ENCODE assay signal across 1 cellular context in the genomic region with DNA sequence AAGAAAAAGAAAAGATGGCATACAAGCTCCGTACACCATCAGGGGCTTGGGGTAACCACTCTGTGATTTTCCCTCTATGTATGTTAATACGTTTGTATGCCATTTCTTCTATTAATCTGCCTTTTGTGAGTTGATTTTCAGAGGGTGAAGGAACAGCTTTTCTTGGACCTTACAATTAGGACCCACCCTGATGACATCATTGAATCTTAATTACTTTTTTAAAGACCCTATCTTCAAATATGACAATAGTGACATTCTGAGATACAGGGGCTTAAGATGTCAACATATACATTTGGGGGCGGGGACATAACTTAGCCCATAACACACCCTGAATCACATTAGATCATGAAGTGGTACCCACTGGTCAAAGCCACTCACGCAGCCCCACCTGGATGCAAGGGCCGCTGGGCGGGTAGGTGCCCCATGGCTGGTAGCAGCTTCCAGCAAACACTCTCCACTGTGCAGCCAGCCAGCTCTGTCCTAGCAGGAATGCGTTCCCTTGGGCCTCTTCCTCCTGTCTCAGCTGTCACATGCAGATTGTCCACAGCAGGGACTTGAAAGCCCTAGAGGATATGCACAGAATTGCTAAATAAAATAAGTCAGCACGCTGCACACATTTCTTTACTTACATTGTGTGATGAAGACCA.
TF ChIP-seq lines count a peak whose summit lies in the region.

No MANE protein-coding gene starts in this region.

TF ChIP-seq in H1, 55 proteins besides CTCF, POLR2A, EP300 and RAD21 (continued from another document):
- TF ChIP-seq TBP (IDR thresholded peaks at IDR 0.05; ENCODE audit: low read depth, low read length) (no peak), NRF1 (IDR thresholded peaks at IDR 0.05; ENCODE audit: low read depth, low read length) (no peak), EGR1 (IDR thresholded peaks at IDR 0.05; ENCODE audit: borderline replicate concordance, low read depth, low read length) (no peak), SUZ12 (IDR thresholded peaks at IDR 0.05; ENCODE audit: low read length) (no peak), PHF8 (conservative IDR thresholded peaks at IDR 0.05; ENCODE audit: low read depth, low read length) (no peak), SIX5 (IDR thresholded peaks at IDR 0.05; ENCODE audit: low read depth, low read length) (no peak), CBX8 (IDR thresholded peaks at IDR 0.05; ENCODE audit: borderline replicate concordance, low read depth, low read length) (no peak), TAF7 (optimal IDR thresholded peaks at IDR 0.05; ENCODE audit: borderline replicate concordance, low read depth, low read length) (no peak), KDM1A (IDR thresholded peaks at IDR 0.05; ENCODE audit: borderline replicate concordance, low read length) (no peak), BRCA1 (IDR thresholded peaks at IDR 0.05; ENCODE audit: low read depth, low read length) (no peak), CREB1 (IDR thresholded peaks at IDR 0.05) (no peak), HDAC6 (IDR thresholded peaks at IDR 0.05; ENCODE audit: low read depth, low read length) (no peak)
- TF ChIP-seq, protein P1, sequence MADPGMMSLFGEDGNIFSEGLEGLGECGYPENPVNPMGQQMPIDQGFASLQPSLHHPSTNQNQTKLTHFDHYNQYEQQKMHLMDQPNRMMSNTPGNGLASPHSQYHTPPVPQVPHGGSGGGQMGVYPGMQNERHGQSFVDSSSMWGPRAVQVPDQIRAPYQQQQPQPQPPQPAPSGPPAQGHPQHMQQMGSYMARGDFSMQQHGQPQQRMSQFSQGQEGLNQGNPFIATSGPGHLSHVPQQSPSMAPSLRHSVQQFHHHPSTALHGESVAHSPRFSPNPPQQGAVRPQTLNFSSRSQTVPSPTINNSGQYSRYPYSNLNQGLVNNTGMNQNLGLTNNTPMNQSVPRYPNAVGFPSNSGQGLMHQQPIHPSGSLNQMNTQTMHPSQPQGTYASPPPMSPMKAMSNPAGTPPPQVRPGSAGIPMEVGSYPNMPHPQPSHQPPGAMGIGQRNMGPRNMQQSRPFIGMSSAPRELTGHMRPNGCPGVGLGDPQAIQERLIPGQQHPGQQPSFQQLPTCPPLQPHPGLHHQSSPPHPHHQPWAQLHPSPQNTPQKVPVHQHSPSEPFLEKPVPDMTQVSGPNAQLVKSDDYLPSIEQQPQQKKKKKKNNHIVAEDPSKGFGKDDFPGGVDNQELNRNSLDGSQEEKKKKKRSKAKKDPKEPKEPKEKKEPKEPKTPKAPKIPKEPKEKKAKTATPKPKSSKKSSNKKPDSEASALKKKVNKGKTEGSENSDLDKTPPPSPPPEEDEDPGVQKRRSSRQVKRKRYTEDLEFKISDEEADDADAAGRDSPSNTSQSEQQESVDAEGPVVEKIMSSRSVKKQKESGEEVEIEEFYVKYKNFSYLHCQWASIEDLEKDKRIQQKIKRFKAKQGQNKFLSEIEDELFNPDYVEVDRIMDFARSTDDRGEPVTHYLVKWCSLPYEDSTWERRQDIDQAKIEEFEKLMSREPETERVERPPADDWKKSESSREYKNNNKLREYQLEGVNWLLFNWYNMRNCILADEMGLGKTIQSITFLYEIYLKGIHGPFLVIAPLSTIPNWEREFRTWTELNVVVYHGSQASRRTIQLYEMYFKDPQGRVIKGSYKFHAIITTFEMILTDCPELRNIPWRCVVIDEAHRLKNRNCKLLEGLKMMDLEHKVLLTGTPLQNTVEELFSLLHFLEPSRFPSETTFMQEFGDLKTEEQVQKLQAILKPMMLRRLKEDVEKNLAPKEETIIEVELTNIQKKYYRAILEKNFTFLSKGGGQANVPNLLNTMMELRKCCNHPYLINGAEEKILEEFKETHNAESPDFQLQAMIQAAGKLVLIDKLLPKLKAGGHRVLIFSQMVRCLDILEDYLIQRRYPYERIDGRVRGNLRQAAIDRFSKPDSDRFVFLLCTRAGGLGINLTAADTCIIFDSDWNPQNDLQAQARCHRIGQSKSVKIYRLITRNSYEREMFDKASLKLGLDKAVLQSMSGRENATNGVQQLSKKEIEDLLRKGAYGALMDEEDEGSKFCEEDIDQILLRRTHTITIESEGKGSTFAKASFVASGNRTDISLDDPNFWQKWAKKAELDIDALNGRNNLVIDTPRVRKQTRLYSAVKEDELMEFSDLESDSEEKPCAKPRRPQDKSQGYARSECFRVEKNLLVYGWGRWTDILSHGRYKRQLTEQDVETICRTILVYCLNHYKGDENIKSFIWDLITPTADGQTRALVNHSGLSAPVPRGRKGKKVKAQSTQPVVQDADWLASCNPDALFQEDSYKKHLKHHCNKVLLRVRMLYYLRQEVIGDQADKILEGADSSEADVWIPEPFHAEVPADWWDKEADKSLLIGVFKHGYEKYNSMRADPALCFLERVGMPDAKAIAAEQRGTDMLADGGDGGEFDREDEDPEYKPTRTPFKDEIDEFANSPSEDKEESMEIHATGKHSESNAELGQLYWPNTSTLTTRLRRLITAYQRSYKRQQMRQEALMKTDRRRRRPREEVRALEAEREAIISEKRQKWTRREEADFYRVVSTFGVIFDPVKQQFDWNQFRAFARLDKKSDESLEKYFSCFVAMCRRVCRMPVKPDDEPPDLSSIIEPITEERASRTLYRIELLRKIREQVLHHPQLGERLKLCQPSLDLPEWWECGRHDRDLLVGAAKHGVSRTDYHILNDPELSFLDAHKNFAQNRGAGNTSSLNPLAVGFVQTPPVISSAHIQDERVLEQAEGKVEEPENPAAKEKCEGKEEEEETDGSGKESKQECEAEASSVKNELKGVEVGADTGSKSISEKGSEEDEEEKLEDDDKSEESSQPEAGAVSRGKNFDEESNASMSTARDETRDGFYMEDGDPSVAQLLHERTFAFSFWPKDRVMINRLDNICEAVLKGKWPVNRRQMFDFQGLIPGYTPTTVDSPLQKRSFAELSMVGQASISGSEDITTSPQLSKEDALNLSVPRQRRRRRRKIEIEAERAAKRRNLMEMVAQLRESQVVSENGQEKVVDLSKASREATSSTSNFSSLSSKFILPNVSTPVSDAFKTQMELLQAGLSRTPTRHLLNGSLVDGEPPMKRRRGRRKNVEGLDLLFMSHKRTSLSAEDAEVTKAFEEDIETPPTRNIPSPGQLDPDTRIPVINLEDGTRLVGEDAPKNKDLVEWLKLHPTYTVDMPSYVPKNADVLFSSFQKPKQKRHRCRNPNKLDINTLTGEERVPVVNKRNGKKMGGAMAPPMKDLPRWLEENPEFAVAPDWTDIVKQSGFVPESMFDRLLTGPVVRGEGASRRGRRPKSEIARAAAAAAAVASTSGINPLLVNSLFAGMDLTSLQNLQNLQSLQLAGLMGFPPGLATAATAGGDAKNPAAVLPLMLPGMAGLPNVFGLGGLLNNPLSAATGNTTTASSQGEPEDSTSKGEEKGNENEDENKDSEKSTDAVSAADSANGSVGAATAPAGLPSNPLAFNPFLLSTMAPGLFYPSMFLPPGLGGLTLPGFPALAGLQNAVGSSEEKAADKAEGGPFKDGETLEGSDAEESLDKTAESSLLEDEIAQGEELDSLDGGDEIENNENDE (IDR thresholded peaks at IDR 0.05; ENCODE audit: insufficient replicate concordance, low read length), result no peak
